Comparison of ENCODE assay signal across 31 cellular contexts in genomic region chr2:238810321-238810720, GRCh38. TPM values are rescaled to one million over a fixed set of nuclear protein-coding genes. Genes with fewer than 3 reads are reported as not detected.
A peak's percentile ranks its signal among the peaks of the same experiment; 100 is the strongest.
DNase-seq lines count a peak whose midpoint lies in the region; ATAC-seq and TF ChIP-seq lines count a peak whose summit lies in the region.
"Had no signal": no experiment of that assay in that cellular context is flagged by ENCODE, and none has a peak within 500 bp of the region (broad histone marks: within the 10 kb centered on the region; RNA-seq: fewer than 3 reads in every experiment).

No MANE protein-coding gene starts in this region.

- no peak for TF ChIP-seq POLR2A in esophagus muscularis mucosa (IDR thresholded peaks at IDR 0.05; ENCODE audit: low read depth)
- no peak for TF ChIP-seq POLR2A in vagina (IDR thresholded peaks at IDR 0.05)

- DNase-seq in esophagus muscularis mucosa (ENCODE audit: extremely low spot score) (peak; percentile 75), vagina (ENCODE audit: extremely low spot score in 2 of 2) (peak in 1 of 2 donors; percentile 79)
- no peak for DNase-seq in activated naive CD4-positive, alpha-beta T cell (lab: John Stamatoyannopoulos, UW)
- DNase-seq: 8988T; ACHN; AML-193; BE2C; C1 segment of cervical spinal cord; Caco-2; Calu3; CD4-positive, alpha-beta memory T cell; CD4-positive, alpha-beta T cell; CD4-positive, CD25-positive, alpha-beta regulatory T cell; CD8-positive, alpha-beta memory T cell; CD8-positive, alpha-beta T cell; COR-L47; DMS 273 treated with DMSO at 0.1 percent for 48 hours; DMS153; DMS53; DMS79; DMS79 treated with DMSO at 0.1 percent for 48 hours; DND-41; EL had no signal

- ATAC-seq in GM19351 (IDR thresholded peaks at IDR 0.05; ENCODE audit: unreplicated experiment) = no peak
- ATAC-seq: A549; CD8-positive, alpha-beta T cell had no signal

- H3K4me3 ChIP-seq in esophagus muscularis mucosa (no peak overlapping the region), vagina (no peak overlapping the region)
- H3K4me3 ChIP-seq: A549; BLaER1; BLaER1 treated with 17β-estradiol and CSF1 and Interleukin-3, amounts not matched to agents 10 nM and 100 nM had no signal

- no peak overlapping the region for H3K27ac ChIP-seq in esophagus muscularis mucosa (replicated peaks in 1 of 4)
- peak overlapping the region; percentile 69 for H3K27ac ChIP-seq in vagina
- H3K27ac ChIP-seq: 22Rv1; A549; BLaER1; BLaER1 treated with 17β-estradiol and CSF1 and Interleukin-3, amounts not matched to agents 10 nM and 100 nM; C4-2B had no signal

- intact Hi-C loops in esophagus muscularis mucosa (cut with DNase I) = no loop called here
- intact Hi-C loops in vagina (cut with DNase I) = no loop called here

- H3K4me1 ChIP-seq in esophagus muscularis mucosa = no peaks in the 10 kb centered on the region
- no peaks in the 10 kb centered on the region for H3K4me1 ChIP-seq in vagina
- H3K4me1 ChIP-seq: A549, BE2C, Caco-2 had no signal

- TF ChIP-seq EP300 in esophagus muscularis mucosa (IDR thresholded peaks at IDR 0.05) = no peak

- no peaks in the 10 kb centered on the region for H3K36me3 ChIP-seq in esophagus muscularis mucosa
- no peaks in the 10 kb centered on the region for H3K36me3 ChIP-seq in vagina
- H3K36me3 ChIP-seq: BE2C; BLaER1; BLaER1 treated with 17β-estradiol and CSF1 and Interleukin-3, amounts not matched to agents 10 nM and 100 nM had no signal

- H3K9me3 ChIP-seq in esophagus muscularis mucosa = peaks cover 0 to 21% (median 10%) of the 10 kb centered on the region in 4 donors
- H3K9me3 ChIP-seq in vagina = no peaks in the 10 kb centered on the region
- H3K9me3 ChIP-seq: BE2C, Caco-2 had no signal

- WGBS in esophagus muscularis mucosa = 84% methylated on average over 5 of the region's 5 CpGs

- no peak for TF ChIP-seq CTCF in esophagus muscularis mucosa (IDR thresholded peaks at IDR 0.05)
- TF ChIP-seq CTCF in vagina (IDR thresholded peaks at IDR 0.05) = no peak

- H3K27me3 ChIP-seq in esophagus muscularis mucosa (peaks cover 0 to 9% (median 0%) of the 10 kb centered on the region in 4 donors), vagina (no peaks in the 10 kb centered on the region)
- H3K27me3 ChIP-seq: BLaER1; BLaER1 treated with 17β-estradiol and CSF1 and Interleukin-3, amounts not matched to agents 10 nM and 100 nM had no signal

RNA-seq across cellular contexts. Expression of gene TWIST2, which starts 37.6 kb away (rescaled TPM):
- total RNA-seq in esophagus muscularis mucosa = 10 to 100 TPM; 37.4 to 51.6 (median 47.4) TPM
- total RNA-seq in vagina = 214 TPM
- total RNA-seq: A673; B cell; Caco-2; Calu3; CD4-positive, alpha-beta memory T cell; CD4-positive, alpha-beta T cell; CD4-positive, CD25-positive, alpha-beta regulatory T cell; CD8-positive, alpha-beta memory T cell; CD8-positive, alpha-beta T cell had no signal
